In the genomic region with DNA sequence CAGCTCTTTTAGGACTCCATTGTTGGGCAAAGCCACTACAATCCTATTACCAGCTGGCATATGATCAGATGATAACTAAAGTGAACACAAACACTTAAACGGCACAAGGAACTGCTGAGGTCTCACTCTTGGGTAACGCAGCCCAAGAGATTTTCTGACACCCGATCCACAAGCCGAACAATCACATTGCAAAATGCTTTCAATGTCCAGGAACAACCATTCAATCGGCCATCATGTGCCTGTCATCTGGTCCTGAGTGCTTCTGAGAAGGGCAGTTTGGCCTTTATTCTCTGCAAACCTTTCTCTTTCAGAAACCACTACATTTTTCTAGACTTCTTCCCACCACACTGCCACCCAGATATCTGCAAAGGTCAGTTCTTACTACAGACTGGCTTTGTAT, we compare ENCODE assay signal across 22 cellular contexts.
"Had no signal": no experiment of that assay in that cellular context is flagged by ENCODE, and none has a peak within 500 bp of the region (broad histone marks: within the 10 kb centered on the region; RNA-seq: fewer than 3 reads in every experiment).

No MANE protein-coding gene starts in this region.

- H3K27me3 ChIP-seq: foreskin keratinocyte, heart right ventricle, spleen, tibial artery, upper lobe of left lung, vagina had no signal

- ATAC-seq: foreskin keratinocyte; heart right ventricle; naive thymus-derived CD4-positive, alpha-beta T cell; sciatic nerve; stimulated activated memory B cell treated with anti-CD40 and anti-IgM and Interleukin-4, amounts not matched to agents 10 μg/mL and 1 μg/mL and 100 μg/mL, for 72 hours had no signal

- H3K27ac ChIP-seq: foreskin keratinocyte, heart right ventricle, spleen, tibial artery, upper lobe of left lung, vagina had no signal

- FAIRE-seq: endothelial cell of umbilical vein, islet of Langerhans had no signal

- H3K9me3 ChIP-seq: heart right ventricle, spleen, tibial artery, upper lobe of left lung, vagina had no signal

- H3K4me1 ChIP-seq: foreskin keratinocyte, spleen, tibial artery, upper lobe of left lung, vagina had no signal

- DNase-seq: effector CD4-positive, alpha-beta T cell; endodermal cell; erythroblast; foreskin keratinocyte; heart right ventricle; hypothalamus; kidney glomerular epithelial cell; mammary epithelial cell; naive thymus-derived CD4-positive, alpha-beta T cell; nephron progenitor cell; posterior cingulate gyrus; spleen; stimulated activated CD4-positive, alpha-beta T cell treated with anti-CD3 and anti-CD28 coated beads, Interleukin-15, amount 100 ng/mL, for 24 hours; stimulated activated CD4-positive, alpha-beta T cell treated with anti-CD3 and anti-CD28 coated beads, Interleukin-1b, Interleukin-23, amount 100 ng/mL, for 48 hours; stimulated activated CD4-positive, alpha-beta T cell treated with anti-CD3 and anti-CD28 coated beads, Interleukin-4, amount 100 ng/mL, for 24 hours; tibial artery had no signal

- H3K4me3 ChIP-seq: heart right ventricle, spleen, tibial artery, upper lobe of left lung, vagina had no signal

- H3K36me3 ChIP-seq: heart right ventricle, spleen, tibial artery, upper lobe of left lung, vagina had no signal
